ENCODE assay signal across 22 cellular contexts in the genomic region with DNA sequence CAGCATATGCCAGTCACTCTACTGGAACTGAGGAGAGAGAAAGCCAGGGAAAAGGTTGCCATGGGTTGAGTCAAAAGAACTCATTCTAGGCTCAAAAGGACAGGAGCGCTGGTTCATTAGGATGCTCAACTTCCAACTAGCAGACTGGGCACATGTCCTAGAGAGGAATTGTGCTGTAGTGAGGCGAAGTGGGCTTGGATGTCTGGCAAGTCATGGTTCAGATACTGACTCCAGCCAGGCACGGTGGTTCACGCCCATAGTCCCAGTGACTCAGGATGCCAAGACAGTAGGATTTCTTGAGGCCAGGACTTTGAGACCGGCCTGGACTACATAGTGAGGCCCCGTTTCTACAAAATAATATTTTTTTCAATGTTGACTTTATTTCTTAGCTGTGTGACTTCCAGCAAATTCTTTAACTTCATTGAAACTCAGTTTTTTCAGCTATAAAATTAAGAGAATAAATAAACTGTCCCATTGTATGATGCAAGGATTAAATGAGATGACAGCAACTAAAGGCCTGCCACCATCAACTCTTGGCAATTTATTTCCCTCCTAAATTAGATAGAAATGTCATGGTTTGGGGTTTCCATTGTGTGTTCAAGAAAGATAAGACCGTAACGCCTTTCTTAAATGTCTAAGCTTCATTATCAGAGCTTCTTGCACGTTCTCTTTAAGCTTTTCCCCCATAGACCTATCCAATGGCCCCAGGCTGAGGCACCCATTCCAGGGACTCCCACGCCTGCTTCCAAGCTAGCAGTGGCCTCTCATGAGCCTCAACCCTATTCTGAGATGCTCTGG.
DNase-seq lines count a peak whose midpoint lies in the region; TF ChIP-seq lines count a peak whose summit lies in the region.
"Had no signal": no experiment of that assay in that cellular context is flagged by ENCODE, and none has a peak within 500 bp of the region (broad histone marks: within the 10 kb centered on the region; RNA-seq: fewer than 3 reads in every experiment).

No MANE protein-coding gene starts in this region.

- H3K9me2 ChIP-seq in MM.1S (replicated peaks; ENCODE audit: insufficient read depth, low read length) = no peaks in the 10 kb centered on the region

- H2AFZ ChIP-seq in MM.1S (ENCODE audit: low read length) = peak overlapping the region; percentile 55; the same call in 1 of the 2 replicates

- peaks cover 60% of the 10 kb centered on the region for H3K4me1 Mint-ChIP-seq in brain
- H3K4me1 Mint-ChIP-seq in Caco-2 (ENCODE audit: low read depth, unreplicated experiment) = no peaks in the 10 kb centered on the region
- H3K4me1 Mint-ChIP-seq: activated CD4-positive, alpha-beta memory T cell treated with anti-CD3 and anti-CD28 coated beads, Interleukin-2, amount 10 ng/mL, durations not matched to agents 7 days and 5 days had no signal

- no peak for TF ChIP-seq CTCF in MM.1S (IDR thresholded peaks at IDR 0.05; ENCODE audit: low read length)
- TF ChIP-seq CTCF in brain (conservative IDR thresholded peaks at IDR 0.05) = no peak
- no peak for TF ChIP-seq CTCF in transverse colon (IDR thresholded peaks at IDR 0.05)
- TF ChIP-seq CTCF in Caco-2 (IDR thresholded peaks at IDR 0.05; ENCODE audit: insufficient read depth in 1 of 2, low read depth in 1 of 2, low read length in 1 of 2, severe bottlenecking in 1 of 2, unreplicated experiment in 1 of 2) = no peak

- peak overlapping the region; percentile 98; the same call in 1 of the 2 replicates for H3K27ac ChIP-seq in MM.1S (ENCODE audit: low read length)
- peak overlapping the region; percentile 91 for H3K27ac ChIP-seq in mesodermal cell (ENCODE audit: low read depth, low read length, severe bottlenecking)
- H3K27ac ChIP-seq in transverse colon = peak overlapping the region; percentile 81 to 83 (median 82)
- H3K27ac ChIP-seq: brain microvascular endothelial cell, C4-2B, pancreas, testis had no signal

- peaks cover 0 to 5% (median 0%) of the 10 kb centered on the region in 5 experiments for H3K9me3 Mint-ChIP-seq in brain
- H3K9me3 Mint-ChIP-seq in Caco-2 (ENCODE audit: unreplicated experiment) = no peaks in the 10 kb centered on the region
- H3K9me3 Mint-ChIP-seq: activated CD4-positive, alpha-beta memory T cell treated with anti-CD3 and anti-CD28 coated beads, Interleukin-2, amount 10 ng/mL, durations not matched to agents 7 days and 5 days; activated naive CD4-positive, alpha-beta T cell treated with anti-CD3 and anti-CD28 coated beads, Interleukin-2, amount 50 U/mL, for 72 hours; activated T-cell treated with anti-CD3 and anti-CD28 coated beads, Interleukin-2, amount 50 U/mL, for 4 hours had no signal

- H3K9me3 ChIP-seq in MM.1S (replicated peaks; ENCODE audit: insufficient read depth, low read length) (no peaks in the 10 kb centered on the region), mesodermal cell (ENCODE audit: control insufficient read depth, low read length) (no peaks in the 10 kb centered on the region), transverse colon (no peaks in the 10 kb centered on the region), Caco-2 (no peaks in the 10 kb centered on the region)
- H3K9me3 ChIP-seq: pancreas, testis had no signal

- WGBS in mesodermal cell (ENCODE audit: insufficient coverage in 2 of 2), 2 experiments = 97 to 100% methylated on average over 4 to 5 of the region's 10 CpGs
- 90% methylated on average over 6 to 10 of the region's 10 CpGs for WGBS in transverse colon (ENCODE audit: low coverage in 1 of 2), 2 donors

- no peak overlapping the region for H3K9ac ChIP-seq in MM.1S (ENCODE audit: low read length)

- no peak for TF ChIP-seq POLR2A in transverse colon (IDR thresholded peaks at IDR 0.05)

- POLR2A ChIA-PET in Caco-2 (lab: Charles Lee) = no interaction called here

- H3K27ac Mint-ChIP-seq in brain = peak overlapping the region in 4 of 5 experiments; percentile 14 to 97 (median 80)
- H3K27ac Mint-ChIP-seq in Caco-2 (ENCODE audit: unreplicated experiment) = no peak overlapping the region
- H3K27ac Mint-ChIP-seq: activated CD4-positive, alpha-beta memory T cell treated with anti-CD3 and anti-CD28 coated beads, Interleukin-2, amount 10 ng/mL, durations not matched to agents 7 days and 5 days; activated naive CD4-positive, alpha-beta T cell treated with anti-CD3 and anti-CD28 coated beads, Interleukin-2, amount 50 U/mL, for 72 hours had no signal

- no peak overlapping the region for H3K4me3 ChIP-seq in MM.1S (ENCODE audit: low read length)
- no peak overlapping the region for H3K4me3 ChIP-seq in mesodermal cell (ENCODE audit: extremely low read depth, insufficient read depth, low read length, poor library complexity, severe bottlenecking)
- no peak overlapping the region for H3K4me3 ChIP-seq in transverse colon
- no peak overlapping the region for H3K4me3 ChIP-seq in Caco-2 (ENCODE audit: low read depth, low read length)
- H3K4me3 ChIP-seq: pancreas, skin epidermis, testis had no signal

- H3K27me3 Mint-ChIP-seq in brain (peaks cover 6% of the 10 kb centered on the region), Caco-2 (ENCODE audit: insufficient read depth, unreplicated experiment) (peaks cover 22% of the 10 kb centered on the region)

- no peaks in the 10 kb centered on the region for H4K20me1 ChIP-seq in MM.1S (ENCODE audit: insufficient read depth, low read length)

- in situ Hi-C loops in transverse colon (cut with MboI; ENCODE audit: low pct_ligation_motif_present in 1 of 4, low pct_unique_long_range_greater_than_20kb in 1 of 4, low sequenced_read_pairs in 3 of 4) = no loop called here

- peaks cover 35% of the 10 kb centered on the region for H3F3A ChIP-seq in MM.1S (ENCODE audit: insufficient read depth, low read length)

- intact Hi-C loops in transverse colon (cut with DNase I; ENCODE audit: low total_unique reads) (no loop called here), Caco-2 (cut with micrococcal nuclease; ENCODE audit: unreplicated experiment) (no loop called here)

- H3K36me3 ChIP-seq in MM.1S (replicated peaks; ENCODE audit: insufficient read depth, low read length) (no peaks in the 10 kb centered on the region), mesodermal cell (ENCODE audit: control insufficient read depth, insufficient read depth, low read length) (no peaks in the 10 kb centered on the region), transverse colon (no peaks in the 10 kb centered on the region), Caco-2 (ENCODE audit: control insufficient read depth, insufficient read depth, low read length) (no peaks in the 10 kb centered on the region)
- H3K36me3 ChIP-seq: brain microvascular endothelial cell, pancreas had no signal

- TF ChIP-seq EP300 in transverse colon (IDR thresholded peaks at IDR 0.05; ENCODE audit: low read depth) = no peak

- H3K79me2 ChIP-seq in MM.1S (ENCODE audit: low read length) = no peaks in the 10 kb centered on the region

- no peak overlapping the region for H3K4me2 ChIP-seq in MM.1S (ENCODE audit: low read depth, low read length)

- CTCF ChIA-PET in Caco-2 (lab: Charles Lee) = no interaction called here

- H3K36me3 Mint-ChIP-seq in brain (no peaks in the 10 kb centered on the region), Caco-2 (ENCODE audit: insufficient read depth, unreplicated experiment) (no peaks in the 10 kb centered on the region)
- H3K36me3 Mint-ChIP-seq: activated naive CD4-positive, alpha-beta T cell treated with anti-CD3 and anti-CD28 coated beads, Interleukin-2, amount 50 U/mL, for 72 hours had no signal

- peaks cover 39% of the 10 kb centered on the region for H3K4me1 ChIP-seq in MM.1S (ENCODE audit: low read length)
- H3K4me1 ChIP-seq in mesodermal cell (ENCODE audit: control insufficient read depth, insufficient read depth, low read length, poor library complexity, severe bottlenecking) = peaks cover 65% of the 10 kb centered on the region
- peaks cover 0 to 44% (median 32%) of the 10 kb centered on the region in 4 donors for H3K4me1 ChIP-seq in transverse colon
- H3K4me1 ChIP-seq in Caco-2 = no peaks in the 10 kb centered on the region
- H3K4me1 ChIP-seq: pancreas, testis had no signal

- BruUV-seq in Caco-2 (replicated peaks; lab: Mats Ljungman, UMichigan) = no TSS peak

- no peak for DNase-seq in MM.1S
- DNase-seq in transverse colon = no peak
- DNase-seq in Caco-2 = no peak
- DNase-seq in DMS79 treated with DMSO at 0.1 percent for 48 hours (lab: John Stamatoyannopoulos, UW) = no peak
- no peak for DNase-seq in stimulated activated CD4-positive, alpha-beta T cell treated with anti-CD3 and anti-CD28 coated beads, Interleukin-12 subunit alpha, Interleukin-12 subunit beta, amount 100 ng/mL, for 4 hours
- DNase-seq: activated CD4-positive, alpha-beta memory T cell treated with anti-CD3 and anti-CD28 coated beads, Interleukin-2, amount 10 ng/mL, durations not matched to agents 7 days and 5 days; activated T-cell treated with anti-CD3 and anti-CD28 coated beads, Interleukin-2, amount 50 U/mL, for 4 hours; brain microvascular endothelial cell; DMS53; GOT3; kidney glomerular epithelial cell; NCI-H2081 treated with DMSO at 0.1 percent for 48 hours; NCI-H524 treated with DMSO at 0.1 percent for 48 hours; pancreas; PC-3; SW 1271; testis had no signal

- H3K4me3 Mint-ChIP-seq in brain (no peak overlapping the region), Caco-2 (ENCODE audit: unreplicated experiment) (no peak overlapping the region)
- H3K4me3 Mint-ChIP-seq: activated CD4-positive, alpha-beta memory T cell treated with anti-CD3 and anti-CD28 coated beads, Interleukin-2, amount 10 ng/mL, durations not matched to agents 7 days and 5 days; activated T-cell treated with anti-CD3 and anti-CD28 coated beads, Interleukin-2, amount 50 U/mL, for 4 hours had no signal

- H3K27me3 ChIP-seq in MM.1S (replicated peaks; ENCODE audit: insufficient read depth, low read length) (no peaks in the 10 kb centered on the region), transverse colon (no peaks in the 10 kb centered on the region), Caco-2 (replicated peaks; ENCODE audit: control insufficient read depth, insufficient read depth, low read length) (no peaks in the 10 kb centered on the region)
- H3K27me3 ChIP-seq: brain microvascular endothelial cell, pancreas, testis had no signal
